19 cellular contexts compared by ENCODE assay signal in the genomic region with DNA sequence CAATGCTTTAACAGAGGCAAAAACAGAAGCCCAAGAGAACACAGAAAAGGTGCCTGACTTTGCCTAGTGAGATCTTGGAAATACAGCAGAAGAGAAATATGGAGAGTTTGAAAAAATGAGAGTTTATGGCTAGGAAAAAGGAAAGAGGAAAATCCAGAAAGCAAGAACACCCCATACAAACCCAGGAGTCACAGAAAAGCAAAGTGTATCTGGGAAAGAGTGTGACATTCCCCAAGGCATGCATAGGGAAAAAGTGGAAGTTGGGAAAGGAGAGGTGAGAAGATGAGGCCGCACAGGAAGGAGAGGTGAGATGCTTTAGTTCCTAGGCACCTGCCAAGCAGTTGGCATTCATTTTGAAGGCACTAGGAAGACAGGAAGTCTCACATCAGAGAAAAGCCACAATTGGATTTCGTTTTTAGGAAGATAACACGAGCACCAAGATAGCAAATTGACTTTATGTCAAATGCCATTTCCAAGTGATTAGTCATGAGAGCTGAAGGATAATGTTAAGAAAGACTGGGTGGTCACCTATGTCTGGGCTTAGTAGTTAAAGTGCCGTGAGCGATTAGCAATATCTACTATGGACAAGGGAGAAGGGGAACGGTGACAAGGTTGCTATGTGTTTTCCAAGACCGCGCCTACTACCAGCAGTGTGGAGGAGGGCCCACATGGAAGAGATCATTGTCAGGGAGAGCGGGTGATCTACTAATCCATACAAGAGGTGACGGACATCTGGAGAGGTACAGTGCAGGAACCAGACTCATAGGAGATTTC.
DNase-seq lines count a peak whose midpoint lies in the region; ATAC-seq and TF ChIP-seq lines count a peak whose summit lies in the region.
"Had no signal": no experiment of that assay in that cellular context is flagged by ENCODE, and none has a peak within 500 bp of the region (broad histone marks: within the 10 kb centered on the region; RNA-seq: fewer than 3 reads in every experiment).

No MANE protein-coding gene starts in this region.

- H3K4me2 ChIP-seq in PC-3 (ENCODE audit: low read length): 0 out of 2 replicates have a peak overlapping the region, but pooled peaks have one; percentile 9
- H3K4me2 ChIP-seq: smooth muscle cell had no signal

- peaks cover 22% of the 10 kb centered on the region for H3K4me1 Mint-ChIP-seq in Calu3 (ENCODE audit: low read depth, unreplicated experiment)

- H3K4me1 ChIP-seq in PC-3 (ENCODE audit: insufficient read depth, low read length): peaks cover 17% of the 10 kb centered on the region
- peaks cover 4% of the 10 kb centered on the region for H3K4me1 ChIP-seq in foreskin keratinocyte
- peaks cover 0 to 12% of the 10 kb centered on the region in 2 donors for H3K4me1 ChIP-seq in gastrocnemius medialis
- H3K4me1 ChIP-seq in left lung: no peaks in the 10 kb centered on the region

- H3K9ac ChIP-seq in PC-3 (ENCODE audit: low read length): peak overlapping the region; percentile 45

- ATAC-seq in PC-3 (no peak), foreskin keratinocyte (peak; percentile 5), gastrocnemius medialis (no peak), left lung (no peak), GM21737 (IDR thresholded peaks at IDR 0.05; ENCODE audit: unreplicated experiment) (no peak), GM19463 (IDR thresholded peaks at IDR 0.05; ENCODE audit: unreplicated experiment) (no peak)
- ATAC-seq: activated CD8-positive, alpha-beta T cell treated with anti-CD3 and anti-CD28 coated beads for 36 hours had no signal

- H3K9me3 ChIP-seq in PC-3 (ENCODE audit: low read length) (no peaks in the 10 kb centered on the region), gastrocnemius medialis (no peaks in the 10 kb centered on the region), left lung (no peaks in the 10 kb centered on the region)
- H3K9me3 ChIP-seq: mucosa of descending colon had no signal

- no peak overlapping the region for H2AFZ ChIP-seq in PC-3 (ENCODE audit: low read length)

- peak overlapping the region; percentile 1 for H3K27ac Mint-ChIP-seq in Calu3 (ENCODE audit: unreplicated experiment)
- H3K27ac Mint-ChIP-seq: activated CD8-positive, alpha-beta T cell treated with anti-CD3 and anti-CD28 coated beads for 36 hours; CD4-positive, CD25-positive, alpha-beta regulatory T cell; T-helper 1 cell treated with Interleukin-12 subunit alpha and Interleukin-12 subunit beta and Interleukin-4 antibody, amounts not matched to agents 30 μg/mL and 1 μg/mL, for 36 hours had no signal

- H3F3A ChIP-seq in PC-3 (ENCODE audit: low read length, unreplicated experiment): no peaks in the 10 kb centered on the region

- no TSS peak for BruUV-seq in Calu3 (replicated peaks; lab: Mats Ljungman, UMichigan)
- BruUV-seq in PC-3 (replicated peaks; lab: Mats Ljungman, UMichigan): no TSS peak

- intact Hi-C loops in Calu3 (cut with micrococcal nuclease; ENCODE audit: unreplicated experiment) (no loop called here), PC-3 (cut with micrococcal nuclease) (loop anchor here (5.0 kb wide), 1 partner anchor 59 kb away; no protein-coding TSS in a partner anchor), gastrocnemius medialis (cut with DNase I; ENCODE audit: low total_unique reads) (loop anchor here (10.0 kb wide), 2 partner anchors 1354 to 1624 kb away; no protein-coding TSS in a partner anchor), left lung (cut with DNase I) (loop anchor here in 1 of 2 donors (10.0 kb wide), 1 partner anchor 1364 kb away; a partner anchor contains a TSS)

- H3K36me3 ChIP-seq in PC-3 (ENCODE audit: low read depth, low read length): no peaks in the 10 kb centered on the region
- H3K36me3 ChIP-seq in gastrocnemius medialis: no peaks in the 10 kb centered on the region
- H3K36me3 ChIP-seq in left lung: no peaks in the 10 kb centered on the region

- POLR2A ChIA-PET in PC-3 (lab: Charles Lee; ENCODE audit: unreplicated experiment): no interaction called here

- in situ Hi-C loops in gastrocnemius medialis (cut with MboI; ENCODE audit: low sequenced_read_pairs in 4 of 4): loop anchor here (5.0 to 25.0 kb wide), 4 partner anchors 371 to 1616 kb away; a partner anchor contains a TSS

- H3K9me3 Mint-ChIP-seq in Calu3 (ENCODE audit: low read depth, unreplicated experiment): no peaks in the 10 kb centered on the region
- H3K9me3 Mint-ChIP-seq: activated CD8-positive, alpha-beta T cell treated with anti-CD3 and anti-CD28 coated beads for 36 hours; CD4-positive, CD25-positive, alpha-beta regulatory T cell; T-helper 1 cell treated with Interleukin-12 subunit alpha and Interleukin-12 subunit beta and Interleukin-4 antibody, amounts not matched to agents 30 μg/mL and 1 μg/mL, for 36 hours had no signal

- DNase-seq in Calu3 (no peak), PC-3 (peak; percentile 16), foreskin keratinocyte (no peak), gastrocnemius medialis (no peak), left lung (no peak)
- DNase-seq: activated CD4-positive, alpha-beta T cell treated with anti-CD3 and anti-CD28 coated beads for 1 hour; activated CD8-positive, alpha-beta T cell treated with anti-CD3 and anti-CD28 coated beads for 36 hours; activated effector memory CD4-positive, alpha-beta T cell treated with anti-CD3 and anti-CD28 coated beads, Interleukin-2, amount 50 U/mL, for 16 hours; CD4-positive, CD25-positive, alpha-beta regulatory T cell; mucosa of descending colon; MV-4-11; NCI-H1694; NCI-H2171; NCI-H510A treated with DMSO at 0.1 percent for 48 hours had no signal

- H3K27me3 Mint-ChIP-seq in Calu3 (ENCODE audit: unreplicated experiment): no peaks in the 10 kb centered on the region

- H3K4me3 Mint-ChIP-seq in Calu3 (ENCODE audit: low read depth, unreplicated experiment): no peak overlapping the region
- H3K4me3 Mint-ChIP-seq: activated CD8-positive, alpha-beta T cell treated with anti-CD3 and anti-CD28 coated beads for 36 hours; CD4-positive, CD25-positive, alpha-beta regulatory T cell; T-helper 1 cell treated with Interleukin-12 subunit alpha and Interleukin-12 subunit beta and Interleukin-4 antibody, amounts not matched to agents 30 μg/mL and 1 μg/mL, for 36 hours had no signal

- no peaks in the 10 kb centered on the region for H4K20me1 ChIP-seq in PC-3 (ENCODE audit: low read length)

- no peaks in the 10 kb centered on the region for H3K36me3 Mint-ChIP-seq in Calu3 (ENCODE audit: insufficient read depth, unreplicated experiment)
- H3K36me3 Mint-ChIP-seq: CD4-positive, CD25-positive, alpha-beta regulatory T cell had no signal

- H3K27ac ChIP-seq in PC-3 (ENCODE audit: low read length) (peak overlapping the region; percentile 80), foreskin keratinocyte (no peak overlapping the region), gastrocnemius medialis (peak overlapping the region; percentile 37 to 67 (median 48)), left lung (no peak overlapping the region)
- H3K27ac ChIP-seq: SK-N-MC had no signal

- no peak for TF ChIP-seq POLR2A in gastrocnemius medialis (IDR thresholded peaks at IDR 0.05)

- H3K4me3 ChIP-seq in PC-3 (ENCODE audit: low read length): no peak overlapping the region
- H3K4me3 ChIP-seq in gastrocnemius medialis: no peak overlapping the region
- H3K4me3 ChIP-seq in left lung: no peak overlapping the region
- H3K4me3 ChIP-seq: mucosa of descending colon, SK-N-MC, smooth muscle cell had no signal

- CTCF ChIA-PET in Calu3 (lab: Charles Lee) (interaction anchor here (0.7 kb wide), 1 partner anchor 135 kb away, joined by 3 read pairs; no protein-coding TSS in a partner anchor), PC-3 (lab: Charles Lee) (no interaction called here)

- H3K79me2 ChIP-seq in PC-3 (ENCODE audit: low read length): no peaks in the 10 kb centered on the region

- no peaks in the 10 kb centered on the region for H3K9me2 ChIP-seq in PC-3 (replicated peaks; ENCODE audit: low read length)

- H3K27me3 ChIP-seq in PC-3 (ENCODE audit: low read length) (no peaks in the 10 kb centered on the region), foreskin keratinocyte (no peaks in the 10 kb centered on the region), gastrocnemius medialis (no peaks in the 10 kb centered on the region), left lung (no peaks in the 10 kb centered on the region)

- TF ChIP-seq CTCF in Calu3 (IDR thresholded peaks at IDR 0.05; ENCODE audit: unreplicated experiment): no peak
- no peak for TF ChIP-seq CTCF in PC-3 (conservative IDR thresholded peaks at IDR 0.05; ENCODE audit: low read depth, low read length)
- TF ChIP-seq CTCF in foreskin keratinocyte (conservative IDR thresholded peaks at IDR 0.05): no peak
- TF ChIP-seq CTCF in gastrocnemius medialis (IDR thresholded peaks at IDR 0.05 in 4 of 5, conservative IDR thresholded peaks at IDR 0.05 in 1 of 5): no peak
- no peak for TF ChIP-seq CTCF in left lung (IDR thresholded peaks at IDR 0.05)

Comparison
In these comparisons a context has a peak if more than half of its experiments do, and no peak if none do; other contexts are left out.
1. H3K27ac ChIP-seq: peak in PC-3 (single experiment) and gastrocnemius medialis (4 of 4); none in foreskin keratinocyte (single experiment) and left lung (0 of 2).